Comparison of ENCODE assay signal across 1 cellular context in the genomic region with DNA sequence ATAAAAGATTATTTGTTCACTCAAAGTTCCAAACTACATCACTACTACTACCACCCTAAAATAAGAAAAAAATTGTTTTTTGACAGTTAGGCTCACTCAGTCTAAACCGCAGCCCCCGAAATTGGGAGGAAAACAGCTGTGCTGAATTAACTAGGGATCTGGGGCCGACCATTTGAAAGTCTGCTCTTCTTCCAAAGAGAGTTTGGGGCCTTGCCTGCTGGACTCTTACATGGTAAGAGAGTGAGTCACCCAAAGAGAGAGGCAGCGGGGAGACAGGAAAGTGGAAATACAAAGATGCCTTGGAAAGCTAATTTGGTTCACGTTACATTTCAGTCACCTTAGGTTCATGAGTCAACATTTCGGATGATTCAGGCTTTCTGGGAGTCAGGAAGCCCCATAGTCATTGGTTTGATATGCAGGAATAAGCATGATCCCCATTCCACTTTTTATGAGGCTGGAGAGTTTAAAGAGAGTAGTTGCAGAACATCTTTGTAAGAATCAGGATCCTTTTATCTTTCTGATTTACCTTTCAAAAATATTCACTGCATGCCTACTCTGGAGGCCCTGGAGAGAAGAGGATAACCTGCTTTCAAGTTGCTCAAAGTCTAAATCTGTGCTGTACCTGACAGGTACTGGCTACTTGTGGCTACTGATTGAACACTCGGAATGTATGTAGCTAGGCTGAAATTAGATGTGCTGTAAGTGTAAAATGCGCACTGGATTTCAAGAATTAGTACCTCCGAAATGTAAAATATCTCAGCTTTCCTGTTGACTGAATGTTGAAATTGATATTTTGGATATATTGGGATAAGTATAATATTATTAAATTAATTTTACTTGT.
A peak's percentile ranks its signal among the peaks of the same experiment; 100 is the strongest.
TF ChIP-seq lines count a peak whose summit lies in the region.

No MANE protein-coding gene starts in this region.

TF ChIP-seq in K562, 482 proteins besides CTCF, POLR2A, EP300 and RAD21 (continues in another document):
- TF ChIP-seq, protein P1, sequence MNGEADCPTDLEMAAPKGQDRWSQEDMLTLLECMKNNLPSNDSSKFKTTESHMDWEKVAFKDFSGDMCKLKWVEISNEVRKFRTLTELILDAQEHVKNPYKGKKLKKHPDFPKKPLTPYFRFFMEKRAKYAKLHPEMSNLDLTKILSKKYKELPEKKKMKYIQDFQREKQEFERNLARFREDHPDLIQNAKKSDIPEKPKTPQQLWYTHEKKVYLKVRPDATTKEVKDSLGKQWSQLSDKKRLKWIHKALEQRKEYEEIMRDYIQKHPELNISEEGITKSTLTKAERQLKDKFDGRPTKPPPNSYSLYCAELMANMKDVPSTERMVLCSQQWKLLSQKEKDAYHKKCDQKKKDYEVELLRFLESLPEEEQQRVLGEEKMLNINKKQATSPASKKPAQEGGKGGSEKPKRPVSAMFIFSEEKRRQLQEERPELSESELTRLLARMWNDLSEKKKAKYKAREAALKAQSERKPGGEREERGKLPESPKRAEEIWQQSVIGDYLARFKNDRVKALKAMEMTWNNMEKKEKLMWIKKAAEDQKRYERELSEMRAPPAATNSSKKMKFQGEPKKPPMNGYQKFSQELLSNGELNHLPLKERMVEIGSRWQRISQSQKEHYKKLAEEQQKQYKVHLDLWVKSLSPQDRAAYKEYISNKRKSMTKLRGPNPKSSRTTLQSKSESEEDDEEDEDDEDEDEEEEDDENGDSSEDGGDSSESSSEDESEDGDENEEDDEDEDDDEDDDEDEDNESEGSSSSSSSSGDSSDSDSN (IDR thresholded peaks at IDR 0.05; ENCODE audit: borderline replicate concordance in 1 of 2, low read depth in 2 of 2, low read length in 2 of 2): 0 out of 4 replicates have a peak, but pooled peaks of 1 of the 2 experiments have one; percentile 28
- peak in 1 of 2 experiments; percentile 66; a peak in 2 of 4 replicates for TF ChIP-seq ARNT (IDR thresholded peaks at IDR 0.05)
- TF ChIP-seq, protein P2, sequence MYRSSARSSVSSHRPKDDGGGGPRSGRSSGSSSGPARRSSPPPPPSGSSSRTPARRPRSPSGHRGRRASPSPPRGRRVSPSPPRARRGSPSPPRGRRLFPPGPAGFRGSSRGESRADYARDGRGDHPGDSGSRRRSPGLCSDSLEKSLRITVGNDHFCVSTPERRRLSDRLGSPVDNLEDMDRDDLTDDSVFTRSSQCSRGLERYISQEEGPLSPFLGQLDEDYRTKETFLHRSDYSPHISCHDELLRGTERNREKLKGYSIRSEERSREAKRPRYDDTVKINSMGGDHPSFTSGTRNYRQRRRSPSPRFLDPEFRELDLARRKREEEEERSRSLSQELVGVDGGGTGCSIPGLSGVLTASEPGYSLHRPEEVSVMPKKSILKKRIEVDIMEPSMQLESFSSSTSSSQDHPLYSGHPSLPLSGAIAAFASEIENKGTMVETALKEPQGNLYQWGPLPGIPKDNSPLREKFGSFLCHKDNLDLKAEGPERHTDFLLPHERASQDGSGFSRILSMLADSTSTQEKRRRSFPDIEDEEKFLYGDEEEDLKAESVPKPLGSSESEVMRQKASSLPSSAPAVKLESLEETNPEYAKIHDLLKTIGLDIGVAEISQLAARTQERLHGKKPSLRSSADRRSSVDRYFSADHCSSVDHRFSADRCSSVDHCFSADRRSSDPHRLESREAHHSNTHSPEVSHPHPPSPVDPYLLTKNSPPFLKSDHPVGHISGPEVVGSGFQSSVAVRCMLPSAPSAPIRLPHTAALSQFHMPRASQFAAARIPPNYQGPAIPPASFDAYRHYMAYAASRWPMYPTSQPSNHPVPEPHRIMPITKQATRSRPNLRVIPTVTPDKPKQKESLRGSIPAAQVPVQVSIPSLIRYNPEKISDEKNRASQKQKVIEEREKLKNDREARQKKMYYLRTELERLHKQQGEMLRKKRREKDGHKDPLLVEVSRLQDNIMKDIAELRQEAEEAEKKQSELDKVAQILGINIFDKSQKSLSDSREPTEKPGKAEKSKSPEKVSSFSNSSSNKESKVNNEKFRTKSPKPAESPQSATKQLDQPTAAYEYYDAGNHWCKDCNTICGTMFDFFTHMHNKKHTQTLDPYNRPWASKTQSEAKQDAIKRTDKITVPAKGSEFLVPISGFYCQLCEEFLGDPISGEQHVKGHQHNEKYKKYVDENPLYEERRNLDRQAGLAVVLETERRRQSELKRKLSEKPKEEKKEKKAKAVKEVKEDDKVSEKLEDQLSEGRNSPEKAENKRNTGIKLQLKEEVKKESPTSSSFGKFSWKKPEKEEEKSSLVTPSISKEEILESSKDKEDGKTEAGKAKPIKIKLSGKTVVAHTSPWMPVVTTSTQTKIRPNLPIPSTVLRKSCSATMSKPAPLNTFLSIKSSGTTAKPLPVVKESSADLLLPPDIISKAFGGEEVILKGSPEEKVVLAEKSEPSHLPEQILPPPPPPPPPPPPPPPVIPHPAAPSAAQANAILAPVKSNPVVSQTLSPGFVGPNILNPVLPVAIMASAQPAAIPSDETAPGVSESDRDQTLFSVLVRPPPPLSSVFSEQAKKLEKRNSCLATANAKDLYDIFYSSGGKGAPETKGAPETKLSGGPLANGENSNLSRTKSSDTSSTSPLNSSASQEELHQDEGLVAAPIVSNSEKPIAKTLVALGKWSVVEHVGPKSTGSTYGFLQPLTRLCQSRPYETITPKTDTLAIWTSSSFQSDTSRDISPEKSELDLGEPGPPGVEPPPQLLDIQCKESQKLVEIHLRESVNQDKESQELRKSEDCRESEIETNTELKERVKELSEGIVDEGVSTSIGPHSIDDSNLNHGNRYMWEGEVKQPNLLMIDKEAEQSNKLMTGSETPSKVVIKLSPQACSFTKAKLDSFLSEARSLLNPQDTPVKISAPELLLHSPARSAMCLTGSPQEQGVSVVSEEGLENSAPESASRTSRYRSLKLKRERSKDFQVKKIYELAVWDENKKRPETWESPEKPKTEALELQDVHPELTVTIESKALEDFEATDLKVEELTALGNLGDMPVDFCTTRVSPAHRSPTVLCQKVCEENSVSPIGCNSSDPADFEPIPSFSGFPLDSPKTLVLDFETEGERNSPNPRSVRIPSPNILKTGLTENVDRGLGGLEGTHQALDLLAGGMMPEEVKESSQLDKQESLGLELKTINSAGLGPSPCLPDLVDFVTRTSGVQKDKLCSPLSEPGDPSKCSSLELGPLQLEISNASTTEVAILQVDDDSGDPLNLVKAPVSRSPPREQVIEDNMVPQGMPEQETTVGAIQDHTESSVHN (IDR thresholded peaks at IDR 0.05; ENCODE audit: borderline replicate concordance in 1 of 2, low read depth in 1 of 2): peak in 1 of 2 experiments; percentile 51; a peak in 1 of 4 replicates
- peak; percentile 38; the same call in 1 of the 2 replicates for TF ChIP-seq ERF (CRISPR knock-in tag; IDR thresholded peaks at IDR 0.05)
- TF ChIP-seq, protein P3, sequence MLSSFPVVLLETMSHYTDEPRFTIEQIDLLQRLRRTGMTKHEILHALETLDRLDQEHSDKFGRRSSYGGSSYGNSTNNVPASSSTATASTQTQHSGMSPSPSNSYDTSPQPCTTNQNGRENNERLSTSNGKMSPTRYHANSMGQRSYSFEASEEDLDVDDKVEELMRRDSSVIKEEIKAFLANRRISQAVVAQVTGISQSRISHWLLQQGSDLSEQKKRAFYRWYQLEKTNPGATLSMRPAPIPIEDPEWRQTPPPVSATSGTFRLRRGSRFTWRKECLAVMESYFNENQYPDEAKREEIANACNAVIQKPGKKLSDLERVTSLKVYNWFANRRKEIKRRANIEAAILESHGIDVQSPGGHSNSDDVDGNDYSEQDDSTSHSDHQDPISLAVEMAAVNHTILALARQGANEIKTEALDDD (IDR thresholded peaks at IDR 0.05): peak; percentile 75
- TF ChIP-seq, protein P4, sequence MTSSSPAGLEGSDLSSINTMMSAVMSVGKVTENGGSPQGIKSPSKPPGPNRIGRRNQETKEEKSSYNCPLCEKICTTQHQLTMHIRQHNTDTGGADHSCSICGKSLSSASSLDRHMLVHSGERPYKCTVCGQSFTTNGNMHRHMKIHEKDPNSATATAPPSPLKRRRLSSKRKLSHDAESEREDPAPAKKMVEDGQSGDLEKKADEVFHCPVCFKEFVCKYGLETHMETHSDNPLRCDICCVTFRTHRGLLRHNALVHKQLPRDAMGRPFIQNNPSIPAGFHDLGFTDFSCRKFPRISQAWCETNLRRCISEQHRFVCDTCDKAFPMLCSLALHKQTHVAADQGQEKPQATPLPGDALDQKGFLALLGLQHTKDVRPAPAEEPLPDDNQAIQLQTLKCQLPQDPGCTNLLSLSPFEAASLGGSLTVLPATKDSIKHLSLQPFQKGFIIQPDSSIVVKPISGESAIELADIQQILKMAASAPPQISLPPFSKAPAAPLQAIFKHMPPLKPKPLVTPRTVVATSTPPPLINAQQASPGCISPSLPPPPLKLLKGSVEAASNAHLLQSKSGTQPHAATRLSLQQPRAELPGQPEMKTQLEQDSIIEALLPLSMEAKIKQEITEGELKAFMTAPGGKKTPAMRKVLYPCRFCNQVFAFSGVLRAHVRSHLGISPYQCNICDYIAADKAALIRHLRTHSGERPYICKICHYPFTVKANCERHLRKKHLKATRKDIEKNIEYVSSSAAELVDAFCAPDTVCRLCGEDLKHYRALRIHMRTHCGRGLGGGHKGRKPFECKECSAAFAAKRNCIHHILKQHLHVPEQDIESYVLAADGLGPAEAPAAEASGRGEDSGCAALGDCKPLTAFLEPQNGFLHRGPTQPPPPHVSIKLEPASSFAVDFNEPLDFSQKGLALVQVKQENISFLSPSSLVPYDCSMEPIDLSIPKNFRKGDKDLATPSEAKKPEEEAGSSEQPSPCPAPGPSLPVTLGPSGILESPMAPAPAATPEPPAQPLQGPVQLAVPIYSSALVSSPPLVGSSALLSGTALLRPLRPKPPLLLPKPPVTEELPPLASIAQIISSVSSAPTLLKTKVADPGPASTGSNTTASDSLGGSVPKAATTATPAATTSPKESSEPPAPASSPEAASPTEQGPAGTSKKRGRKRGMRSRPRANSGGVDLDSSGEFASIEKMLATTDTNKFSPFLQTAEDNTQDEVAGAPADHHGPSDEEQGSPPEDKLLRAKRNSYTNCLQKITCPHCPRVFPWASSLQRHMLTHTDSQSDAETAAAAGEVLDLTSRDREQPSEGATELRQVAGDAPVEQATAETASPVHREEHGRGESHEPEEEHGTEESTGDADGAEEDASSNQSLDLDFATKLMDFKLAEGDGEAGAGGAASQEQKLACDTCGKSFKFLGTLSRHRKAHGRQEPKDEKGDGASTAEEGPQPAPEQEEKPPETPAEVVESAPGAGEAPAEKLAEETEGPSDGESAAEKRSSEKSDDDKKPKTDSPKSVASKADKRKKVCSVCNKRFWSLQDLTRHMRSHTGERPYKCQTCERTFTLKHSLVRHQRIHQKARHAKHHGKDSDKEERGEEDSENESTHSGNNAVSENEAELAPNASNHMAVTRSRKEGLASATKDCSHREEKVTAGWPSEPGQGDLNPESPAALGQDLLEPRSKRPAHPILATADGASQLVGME (CRISPR knock-in tag; IDR thresholded peaks at IDR 0.05): 0 out of 2 replicates have a peak, but pooled peaks have one; percentile 51
- TF ChIP-seq DACH1 (IDR thresholded peaks at IDR 0.05; ENCODE audit: partially characterized antibody): peak; percentile 75
- no peak for TF ChIP-seq TSC22D4 (tag; IDR thresholded peaks at IDR 0.05)
- TF ChIP-seq NFATC3 (IDR thresholded peaks at IDR 0.05): peak; percentile 82
- TF ChIP-seq TBL1XR1 (IDR thresholded peaks at IDR 0.05; ENCODE audit: low read length in 2 of 2): 0 out of 4 replicates have a peak, but pooled peaks of 1 of the 2 experiments have one; percentile 16
- TF ChIP-seq MAFK (IDR thresholded peaks at IDR 0.05; ENCODE audit: low read length): peak; percentile 73; the same call in 1 of the 2 replicates
- no peak for TF ChIP-seq TAF15 (IDR thresholded peaks at IDR 0.05; ENCODE audit: low read depth, low read length)
- TF ChIP-seq TRIM28 (IDR thresholded peaks at IDR 0.05): no peak
- TF ChIP-seq KHSRP (IDR thresholded peaks at IDR 0.05): no peak
- TF ChIP-seq NBN (IDR thresholded peaks at IDR 0.05; ENCODE audit: low read depth): 0 out of 2 replicates have a peak, but pooled peaks have one; percentile 36
- peak; percentile 53 for TF ChIP-seq FOS (IDR thresholded peaks at IDR 0.05; ENCODE audit: extremely low read depth, insufficient read length)
- TF ChIP-seq, protein P5, sequence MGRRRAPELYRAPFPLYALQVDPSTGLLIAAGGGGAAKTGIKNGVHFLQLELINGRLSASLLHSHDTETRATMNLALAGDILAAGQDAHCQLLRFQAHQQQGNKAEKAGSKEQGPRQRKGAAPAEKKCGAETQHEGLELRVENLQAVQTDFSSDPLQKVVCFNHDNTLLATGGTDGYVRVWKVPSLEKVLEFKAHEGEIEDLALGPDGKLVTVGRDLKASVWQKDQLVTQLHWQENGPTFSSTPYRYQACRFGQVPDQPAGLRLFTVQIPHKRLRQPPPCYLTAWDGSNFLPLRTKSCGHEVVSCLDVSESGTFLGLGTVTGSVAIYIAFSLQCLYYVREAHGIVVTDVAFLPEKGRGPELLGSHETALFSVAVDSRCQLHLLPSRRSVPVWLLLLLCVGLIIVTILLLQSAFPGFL (CRISPR knock-in tag; IDR thresholded peaks at IDR 0.05): no peak
- TF ChIP-seq PHTF2 (CRISPR knock-in tag; IDR thresholded peaks at IDR 0.05): no peak
- peak; percentile 76; the same call in 1 of the 2 replicates for TF ChIP-seq BACH1 (tag; IDR thresholded peaks at IDR 0.05)
- TF ChIP-seq, protein P6, sequence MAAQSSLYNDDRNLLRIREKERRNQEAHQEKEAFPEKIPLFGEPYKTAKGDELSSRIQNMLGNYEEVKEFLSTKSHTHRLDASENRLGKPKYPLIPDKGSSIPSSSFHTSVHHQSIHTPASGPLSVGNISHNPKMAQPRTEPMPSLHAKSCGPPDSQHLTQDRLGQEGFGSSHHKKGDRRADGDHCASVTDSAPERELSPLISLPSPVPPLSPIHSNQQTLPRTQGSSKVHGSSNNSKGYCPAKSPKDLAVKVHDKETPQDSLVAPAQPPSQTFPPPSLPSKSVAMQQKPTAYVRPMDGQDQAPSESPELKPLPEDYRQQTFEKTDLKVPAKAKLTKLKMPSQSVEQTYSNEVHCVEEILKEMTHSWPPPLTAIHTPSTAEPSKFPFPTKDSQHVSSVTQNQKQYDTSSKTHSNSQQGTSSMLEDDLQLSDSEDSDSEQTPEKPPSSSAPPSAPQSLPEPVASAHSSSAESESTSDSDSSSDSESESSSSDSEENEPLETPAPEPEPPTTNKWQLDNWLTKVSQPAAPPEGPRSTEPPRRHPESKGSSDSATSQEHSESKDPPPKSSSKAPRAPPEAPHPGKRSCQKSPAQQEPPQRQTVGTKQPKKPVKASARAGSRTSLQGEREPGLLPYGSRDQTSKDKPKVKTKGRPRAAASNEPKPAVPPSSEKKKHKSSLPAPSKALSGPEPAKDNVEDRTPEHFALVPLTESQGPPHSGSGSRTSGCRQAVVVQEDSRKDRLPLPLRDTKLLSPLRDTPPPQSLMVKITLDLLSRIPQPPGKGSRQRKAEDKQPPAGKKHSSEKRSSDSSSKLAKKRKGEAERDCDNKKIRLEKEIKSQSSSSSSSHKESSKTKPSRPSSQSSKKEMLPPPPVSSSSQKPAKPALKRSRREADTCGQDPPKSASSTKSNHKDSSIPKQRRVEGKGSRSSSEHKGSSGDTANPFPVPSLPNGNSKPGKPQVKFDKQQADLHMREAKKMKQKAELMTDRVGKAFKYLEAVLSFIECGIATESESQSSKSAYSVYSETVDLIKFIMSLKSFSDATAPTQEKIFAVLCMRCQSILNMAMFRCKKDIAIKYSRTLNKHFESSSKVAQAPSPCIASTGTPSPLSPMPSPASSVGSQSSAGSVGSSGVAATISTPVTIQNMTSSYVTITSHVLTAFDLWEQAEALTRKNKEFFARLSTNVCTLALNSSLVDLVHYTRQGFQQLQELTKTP (IDR thresholded peaks at IDR 0.05; ENCODE audit: low read depth in 1 of 2, partially characterized antibody in 2 of 2): peak in 1 of 2 experiments; percentile 53
